1 cellular context compared by ENCODE assay signal in the genomic region with DNA sequence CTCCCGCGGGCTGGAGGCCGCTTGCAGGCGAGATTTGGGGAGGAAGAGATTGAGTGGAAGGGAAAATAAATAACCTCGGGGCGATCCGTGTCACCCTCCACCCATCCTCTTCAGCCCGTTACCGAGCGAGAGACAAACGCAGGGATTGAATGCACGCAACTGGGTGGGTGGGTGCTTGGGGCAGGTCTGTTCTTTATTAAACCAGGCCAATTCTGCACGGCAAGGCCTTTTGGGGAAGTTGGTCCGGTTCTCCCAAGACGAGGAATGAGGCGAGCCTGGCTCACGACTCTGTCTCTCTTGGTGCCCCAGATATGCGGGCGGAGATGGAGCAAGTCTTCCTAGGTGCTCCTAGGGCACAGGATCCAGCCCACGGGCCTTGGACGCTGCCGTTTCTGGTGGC.
TF ChIP-seq lines count a peak whose summit lies in the region.

No MANE protein-coding gene starts in this region.

TF ChIP-seq in A549, 52 proteins besides CTCF, POLR2A, EP300 and RAD21:
- TF ChIP-seq FOXS1 (CRISPR knock-in tag; IDR thresholded peaks at IDR 0.05) (no peak), MAZ (IDR thresholded peaks at IDR 0.05; ENCODE audit: borderline replicate concordance, low read depth, low read length) (0 out of 2 replicates have a peak, but pooled peaks have one; percentile 33), TP53 (CRISPR knock-in tag; IDR thresholded peaks at IDR 0.05) (no peak), POLR2AphosphoS2 (conservative IDR thresholded peaks at IDR 0.05; ENCODE audit: low read length) (no peak), FOSB (CRISPR knock-in tag; IDR thresholded peaks at IDR 0.05) (no peak)
- TF ChIP-seq, protein P1, sequence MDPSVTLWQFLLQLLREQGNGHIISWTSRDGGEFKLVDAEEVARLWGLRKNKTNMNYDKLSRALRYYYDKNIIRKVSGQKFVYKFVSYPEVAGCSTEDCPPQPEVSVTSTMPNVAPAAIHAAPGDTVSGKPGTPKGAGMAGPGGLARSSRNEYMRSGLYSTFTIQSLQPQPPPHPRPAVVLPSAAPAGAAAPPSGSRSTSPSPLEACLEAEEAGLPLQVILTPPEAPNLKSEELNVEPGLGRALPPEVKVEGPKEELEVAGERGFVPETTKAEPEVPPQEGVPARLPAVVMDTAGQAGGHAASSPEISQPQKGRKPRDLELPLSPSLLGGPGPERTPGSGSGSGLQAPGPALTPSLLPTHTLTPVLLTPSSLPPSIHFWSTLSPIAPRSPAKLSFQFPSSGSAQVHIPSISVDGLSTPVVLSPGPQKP (IDR thresholded peaks at IDR 0.05; ENCODE audit: low read depth, low read length) = no peak
TF ChIP-seq in A549: peak in this region for 1.
